ENCODE assay signal across 8 cellular contexts in genomic region chr19:56252699-56253422, GRCh38. TPM values are rescaled to one million over a fixed set of nuclear protein-coding genes. Genes with fewer than 3 reads are reported as not detected.
DNase-seq lines count a peak whose midpoint lies in the region; ATAC-seq and TF ChIP-seq lines count a peak whose summit lies in the region.

No MANE protein-coding gene starts in this region.

- no peak overlapping the region for H3K4ac ChIP-seq in trophoblast cell (ENCODE audit: low read depth, low read length)

- peaks cover 2% of the 10 kb centered on the region for H3K79me1 ChIP-seq in trophoblast cell (ENCODE audit: low read length)

- no peak for TF ChIP-seq EP300 in upper lobe of left lung (IDR thresholded peaks at IDR 0.05)

- H3K9ac ChIP-seq in trophoblast cell (ENCODE audit: low read length): no peak overlapping the region

- no peak overlapping the region for H3K4me3 ChIP-seq in Jurkat, Clone E6-1 (ENCODE audit: low read length)
- H3K4me3 ChIP-seq in RWPE2 (ENCODE audit: severe bottlenecking) (no peak overlapping the region), trophoblast cell (ENCODE audit: low read depth, low read length) (no peak overlapping the region), upper lobe of left lung (no peak overlapping the region)

- H3K18ac ChIP-seq in trophoblast cell (ENCODE audit: low read length): no peak overlapping the region

- no peaks in the 10 kb centered on the region for H3K79me2 ChIP-seq in trophoblast cell (ENCODE audit: control insufficient read depth, insufficient read depth, low read length, poor library complexity)

- no peak overlapping the region for H2AK5ac ChIP-seq in trophoblast cell (ENCODE audit: low read length)

- peak overlapping the region; percentile 92 for H4K12ac ChIP-seq in trophoblast cell (ENCODE audit: low read depth, low read length)

- peak overlapping the region; percentile 74 for H2BK120ac ChIP-seq in trophoblast cell (ENCODE audit: insufficient read depth, low read length, poor library complexity)

- TF ChIP-seq CTCF in RWPE2 (IDR thresholded peaks at IDR 0.05; ENCODE audit: poor library complexity, severe bottlenecking) (peak; percentile 57), upper lobe of left lung (IDR thresholded peaks at IDR 0.05) (peak; percentile 77 to 90 (median 82))

- no peak overlapping the region for H2BK12ac ChIP-seq in trophoblast cell (ENCODE audit: low read length)

- peak overlapping the region; percentile 91 for H2AFZ ChIP-seq in trophoblast cell (ENCODE audit: insufficient read depth, low read length, poor library complexity)

- no peak overlapping the region for H3K23ac ChIP-seq in trophoblast cell (ENCODE audit: low read length)

- H3K27ac ChIP-seq in RWPE2 (ENCODE audit: poor library complexity, severe bottlenecking): no peak overlapping the region
- H3K27ac ChIP-seq in trophoblast cell (ENCODE audit: low read depth, low read length): no peak overlapping the region
- no peak overlapping the region for H3K27ac ChIP-seq in upper lobe of left lung

- H2BK5ac ChIP-seq in trophoblast cell (ENCODE audit: low read depth, low read length, poor library complexity): no peak overlapping the region

- H3K4me1 ChIP-seq in RWPE2 (ENCODE audit: insufficient read depth, poor library complexity, severe bottlenecking) (no peaks in the 10 kb centered on the region), trophoblast cell (ENCODE audit: control insufficient read depth in 1 of 2, insufficient read depth in 2 of 2, low read length in 2 of 2) (peaks cover 0 to 2% of the 10 kb centered on the region in 2 experiments), upper lobe of left lung (no peaks in the 10 kb centered on the region)

- H3K36me3 ChIP-seq in RWPE2 (ENCODE audit: low read depth): no peaks in the 10 kb centered on the region
- no peaks in the 10 kb centered on the region for H3K36me3 ChIP-seq in trophoblast cell (ENCODE audit: control insufficient read depth in 1 of 2, insufficient read depth in 2 of 2, low read length in 2 of 2)
- H3K36me3 ChIP-seq in upper lobe of left lung: no peaks in the 10 kb centered on the region

- peak; percentile 68 for DNase-seq in EH (ENCODE audit: low read depth)
- DNase-seq in Jurkat, Clone E6-1 (ENCODE audit: low read depth, low spot score): peak; percentile 42
- no peak for DNase-seq in RWPE2 (ENCODE audit: low spot score)
- peak; percentile 54 for DNase-seq in activated gamma-delta T cell treated with anti-CD3 and anti-CD28 coated beads, Interleukin-2, amount 50 U/mL, for 16 hours (ENCODE audit: low read depth)
- DNase-seq in globus pallidus (ENCODE audit: low spot score): peak; percentile 11
- peak; percentile 76 to 90 for DNase-seq in trophoblast cell
- peak in 1 of 2 donors; percentile 77 for DNase-seq in upper lobe of left lung

- no peak for TF ChIP-seq POLR2A in upper lobe of left lung (IDR thresholded peaks at IDR 0.05)

- no CpG with 5 or more reads among the region's 10 CpGs for WGBS in trophoblast cell (ENCODE audit: extremely low coverage, insufficient coverage, insufficient read length)
- WGBS in upper lobe of left lung, 2 donors: 34 to 46% methylated on average over 4 to 10 of the region's 10 CpGs

- H4K91ac ChIP-seq in trophoblast cell (ENCODE audit: low read depth, low read length): peak overlapping the region; percentile 75

- no peaks in the 10 kb centered on the region for H3K27me3 ChIP-seq in RWPE2 (ENCODE audit: insufficient read depth, poor library complexity, severe bottlenecking)
- no peaks in the 10 kb centered on the region for H3K27me3 ChIP-seq in trophoblast cell (ENCODE audit: insufficient read depth, low read length)
- H3K27me3 ChIP-seq in upper lobe of left lung: no peaks in the 10 kb centered on the region

- peak overlapping the region; percentile 63 for H3K14ac ChIP-seq in trophoblast cell (ENCODE audit: low read length)

- H4K8ac ChIP-seq in trophoblast cell (ENCODE audit: low read depth, low read length): peak overlapping the region; percentile 99

- H3K4me2 ChIP-seq in trophoblast cell (ENCODE audit: low read length): no peak overlapping the region

- ATAC-seq in RWPE2 (ENCODE audit: low read depth) (peak; percentile 42; the same call in 1 of the 3 replicates), upper lobe of left lung (ENCODE audit: low FRiP score in 2 of 2) (peak; percentile 87), HG03342 (IDR thresholded peaks at IDR 0.05; ENCODE audit: unreplicated experiment) (no peak)

- no peaks in the 10 kb centered on the region for H3K9me3 ChIP-seq in RWPE2 (ENCODE audit: severe bottlenecking)
- no peaks in the 10 kb centered on the region for H3K9me3 ChIP-seq in trophoblast cell (ENCODE audit: insufficient read depth, low read depth, low read length)
- no peaks in the 10 kb centered on the region for H3K9me3 ChIP-seq in upper lobe of left lung

RNA-seq across cellular contexts. Expression of gene EDDM13, which starts 19.7 kb away (rescaled TPM):
- polyA plus RNA-seq in Jurkat, Clone E6-1 (2012; ENCODE audit: insufficient read depth, insufficient read length): not detected
- not detected in 2 replicates for polyA plus RNA-seq in trophoblast cell (2013)
- total RNA-seq in upper lobe of left lung: 1 to 10 TPM in 1 of 6 donors, under 1 TPM in 1, not detected in 4; 0.89 to 1.2 TPM

RNA-seq across cellular contexts. Expression of gene ZSCAN5C, which starts 50.8 kb away (rescaled TPM):
- polyA plus RNA-seq in Jurkat, Clone E6-1 (2012; ENCODE audit: insufficient read depth, insufficient read length): not detected
- not detected in 2 replicates for polyA plus RNA-seq in trophoblast cell (2013)
- not detected for total RNA-seq in upper lobe of left lung

RNA-seq across cellular contexts. Expression of gene ZSCAN5B, which starts 55.3 kb away (rescaled TPM):
- polyA plus RNA-seq in Jurkat, Clone E6-1 (2012; ENCODE audit: insufficient read depth, insufficient read length): not detected
- 0.03 and 0.04 TPM in 2 replicates for polyA plus RNA-seq in trophoblast cell (2013)
- total RNA-seq in upper lobe of left lung: not detected
